ENCODE assay signal across 8 cellular contexts in the genomic region with DNA sequence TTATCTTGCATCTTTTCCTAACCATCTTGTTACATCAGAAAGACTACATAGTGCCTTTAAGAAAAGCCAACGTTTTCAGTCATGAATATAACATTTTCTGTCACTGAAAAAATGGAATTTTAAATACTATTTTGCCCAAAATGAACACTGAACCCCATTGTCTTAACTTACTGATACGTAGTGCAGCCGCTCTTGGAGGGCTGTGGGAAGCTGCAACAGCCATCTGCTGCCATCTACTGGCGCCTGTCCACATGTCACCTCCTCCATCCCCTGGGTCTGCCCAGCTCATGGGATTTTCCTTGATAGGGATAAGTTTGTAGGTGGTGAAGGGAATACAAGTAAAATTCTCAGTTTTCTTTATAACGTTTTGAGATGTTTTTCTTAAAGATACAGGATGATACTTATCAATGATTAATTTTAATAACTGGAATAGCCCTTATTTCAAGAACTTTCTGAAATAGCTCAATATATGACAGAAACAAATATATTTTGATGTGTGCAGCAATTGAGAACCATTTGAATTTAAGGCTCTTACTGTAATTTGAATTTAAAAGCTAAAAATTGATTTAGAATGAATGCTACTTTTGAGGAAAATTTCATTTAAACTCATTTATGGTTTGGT.
A peak's percentile ranks its signal among the peaks of the same experiment; 100 is the strongest.
DNase-seq lines count a peak whose midpoint lies in the region; ATAC-seq and TF ChIP-seq lines count a peak whose summit lies in the region.

No MANE protein-coding gene starts in this region.

- CTCF ChIA-PET in CD4-positive, alpha-beta memory T cell (lab: Charles Lee; ENCODE audit: partially characterized antibody), result interaction anchor here (0.7 to 9.9 kb wide), 40 partner anchors 8 to 1075 kb away, joined by 3 to 158 read pairs (median 4); partner anchors contain the start of genes GGACT and PCCA

- intact Hi-C loops in CD4-positive, alpha-beta memory T cell (cut with micrococcal nuclease), result loop anchor here (1.0 to 10.0 kb wide), 7 partner anchors 280 to 1250 kb away; partner anchors contain the start of gene CLYBL
- intact Hi-C loops in dorsolateral prefrontal cortex (cut with DNase I), result loop anchor here (1.0 to 10.0 kb wide), 6 partner anchors 280 to 1073 kb away; no protein-coding TSS in a partner anchor

- POLR2A ChIA-PET in CD4-positive, alpha-beta memory T cell (lab: Charles Lee; ENCODE audit: partially characterized antibody), result interaction anchor here (1.3 to 3.0 kb wide), 3 partner anchors 856 to 859 kb away, joined by 5 to 10 read pairs (median 10); no protein-coding TSS in a partner anchor

- H3K27me3 ChIP-seq in CD4-positive, alpha-beta memory T cell (ENCODE audit: insufficient read depth, low read length), result no peaks in the 10 kb centered on the region
- H3K27me3 ChIP-seq in dorsolateral prefrontal cortex, result no peaks in the 10 kb centered on the region

- H3K36me3 Mint-ChIP-seq in CD4-positive, alpha-beta memory T cell, result no peaks in the 10 kb centered on the region

- peak; percentile 63 to 71 (median 67) for DNase-seq in CD4-positive, alpha-beta memory T cell
- DNase-seq in NCI-H526 treated with DMSO at 0.1 percent for 48 hours (lab: John Stamatoyannopoulos, UW), result peak; percentile 66
- DNase-seq in activated CD4-positive, alpha-beta T cell treated with anti-CD3 and anti-CD28 coated beads, Interleukin-2, amount 50 U/mL, for 4 hours, result peak; percentile 62 to 68
- peak; percentile 78 to 92 (median 87) for DNase-seq in dorsolateral prefrontal cortex
- peak; percentile 76 to 88 for DNase-seq in lung microvascular endothelial cell (ENCODE audit: low read depth in 2 of 2)
- peak; percentile 30 to 44 for DNase-seq in stimulated activated CD8-positive, alpha-beta memory T cell treated with anti-CD3 and anti-CD28 coated beads, Interleukin-15, amount 100 ng/mL, for 48 hours (ENCODE audit: low read depth in 2 of 2)

- no peaks in the 10 kb centered on the region for H3K36me3 ChIP-seq in CD4-positive, alpha-beta memory T cell (ENCODE audit: insufficient read depth, low read length)

- no peak overlapping the region for H3K4me3 Mint-ChIP-seq in CD4-positive, alpha-beta memory T cell

- no peak overlapping the region for H3K4me3 ChIP-seq in CD4-positive, alpha-beta memory T cell (ENCODE audit: low read length in 2 of 2)
- peak overlapping the region in 28 of 59 donors; percentile 2 to 51 (median 24) for H3K4me3 ChIP-seq in dorsolateral prefrontal cortex

- ATAC-seq in GM19455 (IDR thresholded peaks at IDR 0.05; ENCODE audit: unreplicated experiment) (peak; percentile 97), HG03558 (IDR thresholded peaks at IDR 0.05; ENCODE audit: extremely low read depth, unreplicated experiment) (peak; percentile 55)

- H3K4me1 ChIP-seq in CD4-positive, alpha-beta memory T cell (ENCODE audit: insufficient read depth, low read length), result peaks cover 20% of the 10 kb centered on the region

- H3K27me3 Mint-ChIP-seq in CD4-positive, alpha-beta memory T cell, result no peaks in the 10 kb centered on the region

- H3K27ac ChIP-seq in CD4-positive, alpha-beta memory T cell (ENCODE audit: low read depth, low read length), result no peak overlapping the region
- H3K27ac ChIP-seq in dorsolateral prefrontal cortex, result peak overlapping the region in 42 of 59 donors; percentile 1 to 86 (median 62)

- H3K4me1 Mint-ChIP-seq in CD4-positive, alpha-beta memory T cell, result peaks cover 9 to 21% (median 18%) of the 10 kb centered on the region in 4 donors

- no peaks in the 10 kb centered on the region for H3K9me3 ChIP-seq in CD4-positive, alpha-beta memory T cell (ENCODE audit: control insufficient read depth in 1 of 2, low read length in 2 of 2)

- no peaks in the 10 kb centered on the region for H3K9me3 Mint-ChIP-seq in CD4-positive, alpha-beta memory T cell

- no peak overlapping the region for H3K27ac Mint-ChIP-seq in CD4-positive, alpha-beta memory T cell

- peak; percentile 43 to 96 (median 90) for TF ChIP-seq CTCF in dorsolateral prefrontal cortex (IDR thresholded peaks at IDR 0.05 in 54 of 56, conservative IDR thresholded peaks at IDR 0.05 in 2 of 56; ENCODE audit: low read depth in 1 of 56, partially characterized antibody in 56 of 56)

Comparison
In these comparisons a context has a peak if more than half of its experiments do, and no peak if none do; other contexts are left out.
1. DNase-seq: peak in every context shown above with its lines; median percentile 87 in dorsolateral prefrontal cortex; 82 in lung microvascular endothelial cell; 67 in CD4-positive, alpha-beta memory T cell; 66 in NCI-H526 treated with DMSO at 0.1 percent for 48 hours; 65 in activated CD4-positive, alpha-beta T cell treated with anti-CD3 and anti-CD28 coated beads, Interleukin-2, amount 50 U/mL, for 4 hours; 37 in stimulated activated CD8-positive, alpha-beta memory T cell treated with anti-CD3 and anti-CD28 coated beads, Interleukin-15, amount 100 ng/mL, for 48 hours.